Comparison of ENCODE assay signal across 27 cellular contexts in genomic region chr7:156175003-156175402, GRCh38.
"Had no signal": no experiment of that assay in that cellular context is flagged by ENCODE, and none has a peak within 500 bp of the region (broad histone marks: within the 10 kb centered on the region; RNA-seq: fewer than 3 reads in every experiment).

No MANE protein-coding gene starts in this region.

- H3K4me3 ChIP-seq: adrenal gland, body of pancreas, breast epithelium, K562, SJCRH30, SK-N-MC had no signal

- DNase-seq: activated CD4-positive, alpha-beta T cell treated with anti-CD3 and anti-CD28 coated beads for 1 hour; activated CD4-positive, alpha-beta T cell treated with anti-CD3 and anti-CD28 coated beads for 48 hours; activated CD4-positive, CD25-positive, alpha-beta regulatory T cell; activated CD8-positive, alpha-beta T cell treated with anti-CD3 and anti-CD28 coated beads for 36 hours; activated gamma-delta T cell treated with Interleukin-2 at 50 U/mL for 16 hours; activated naive CD4-positive, alpha-beta T cell treated with anti-CD3 and anti-CD28 coated beads for 36 hours; activated T-cell treated with anti-CD3 and anti-CD28 coated beads, Interleukin-2, amount 50 U/mL, for 1 hour; activated T-cell treated with anti-CD3 and anti-CD28 coated beads, Interleukin-2, amount 50 U/mL, for 72 hours; body of pancreas; Karpas-422; NCI-H1105; NCI-H1417 treated with DMSO at 0.1 percent for 48 hours; NCI-H187 treated with DMSO at 0.1 percent for 48 hours; NCI-H2081; NCI-H345; NCI-H524 treated with DMSO at 0.1 percent for 48 hours; SHP77; SJCRH30; T1000; WERI-Rb-1 had no signal

- H3K27ac Mint-ChIP-seq: activated CD8-positive, alpha-beta T cell treated with anti-CD3 and anti-CD28 coated beads for 36 hours; activated naive CD4-positive, alpha-beta T cell treated with anti-CD3 and anti-CD28 coated beads for 36 hours; activated naive CD4-positive, alpha-beta T cell treated with anti-CD3 and anti-CD28 coated beads, Interleukin-2, amount 50 U/mL, for 72 hours; activated T-cell treated with anti-CD3 and anti-CD28 coated beads, Interleukin-2, amount 50 U/mL, for 72 hours; activated T-helper 17 cell treated with anti-CD3 and anti-CD28 coated beads, Interleukin-2, amount 50 U/mL, for 72 hours had no signal

- H3K4me1 Mint-ChIP-seq: activated T-helper 17 cell treated with anti-CD3 and anti-CD28 coated beads, Interleukin-2, amount 50 U/mL, for 72 hours had no signal

- H3K9me3 ChIP-seq: adrenal gland, body of pancreas, breast epithelium, SJCRH30 had no signal

- H3K27me3 ChIP-seq: adrenal gland, body of pancreas, breast epithelium had no signal

- ATAC-seq: activated CD8-positive, alpha-beta T cell treated with anti-CD3 and anti-CD28 coated beads for 36 hours; activated naive CD4-positive, alpha-beta T cell treated with anti-CD3 and anti-CD28 coated beads, Interleukin-2, amount 50 U/mL, for 72 hours; activated T-cell treated with anti-CD3 and anti-CD28 coated beads, Interleukin-2, amount 50 U/mL, for 72 hours; activated T-helper 17 cell treated with anti-CD3 and anti-CD28 coated beads, Interleukin-2, amount 50 U/mL, for 72 hours; body of pancreas; K562; Panc1 had no signal

- H3K9me3 Mint-ChIP-seq: activated CD8-positive, alpha-beta T cell treated with anti-CD3 and anti-CD28 coated beads for 36 hours; activated naive CD4-positive, alpha-beta T cell treated with anti-CD3 and anti-CD28 coated beads for 36 hours; activated naive CD4-positive, alpha-beta T cell treated with anti-CD3 and anti-CD28 coated beads, Interleukin-2, amount 50 U/mL, for 72 hours; activated T-cell treated with anti-CD3 and anti-CD28 coated beads, Interleukin-2, amount 50 U/mL, for 72 hours; activated T-helper 17 cell treated with anti-CD3 and anti-CD28 coated beads, Interleukin-2, amount 50 U/mL, for 72 hours had no signal

- H3K4me1 ChIP-seq: adrenal gland, body of pancreas, breast epithelium, SJCRH30 had no signal

- H3K27ac ChIP-seq: adrenal gland, body of pancreas, breast epithelium, SJCRH30, SK-N-MC, WERI-Rb-1 had no signal

- H3K36me3 ChIP-seq: adrenal gland, breast epithelium, SJCRH30, WERI-Rb-1 had no signal

- H3K36me3 Mint-ChIP-seq: activated naive CD4-positive, alpha-beta T cell treated with anti-CD3 and anti-CD28 coated beads, Interleukin-2, amount 50 U/mL, for 72 hours had no signal

- H3K4me3 Mint-ChIP-seq: activated CD8-positive, alpha-beta T cell treated with anti-CD3 and anti-CD28 coated beads for 36 hours; activated naive CD4-positive, alpha-beta T cell treated with anti-CD3 and anti-CD28 coated beads for 36 hours; activated T-cell treated with anti-CD3 and anti-CD28 coated beads, Interleukin-2, amount 50 U/mL, for 72 hours; activated T-helper 17 cell treated with anti-CD3 and anti-CD28 coated beads, Interleukin-2, amount 50 U/mL, for 72 hours had no signal
